In the genomic region with DNA sequence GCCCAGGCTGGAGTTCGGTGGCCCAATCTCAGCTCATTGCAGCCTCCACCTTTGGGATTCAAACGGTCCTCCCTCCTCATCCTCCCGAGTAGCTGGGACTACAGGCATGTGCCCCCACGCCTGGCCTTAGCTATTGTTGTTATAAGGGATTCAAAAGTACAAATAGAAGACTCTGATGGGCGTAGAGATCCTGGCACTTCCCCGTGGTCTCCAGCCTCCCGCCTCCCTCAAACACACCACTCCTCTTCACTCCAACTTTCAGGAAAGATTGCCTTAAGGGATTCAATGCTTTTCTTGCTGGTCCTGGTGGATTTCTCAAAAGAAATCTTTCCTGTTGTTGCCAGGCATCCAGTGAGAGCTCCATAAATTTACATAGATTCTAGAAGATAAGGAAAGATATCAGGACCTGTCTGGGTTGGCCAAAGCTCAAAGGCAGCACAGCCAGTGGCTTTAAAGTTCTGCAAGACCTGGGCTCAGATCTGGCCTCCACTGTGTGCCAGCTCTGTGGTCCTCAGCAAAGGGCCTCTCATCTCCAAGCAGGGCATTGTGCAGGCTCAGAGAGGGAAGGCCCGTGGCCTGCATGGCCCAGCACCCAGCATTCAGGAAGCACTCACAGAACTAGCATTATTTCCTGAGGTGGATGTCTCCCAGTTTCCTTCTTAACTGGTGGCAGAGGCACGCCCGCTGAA, we compare ENCODE assay signal across 9 cellular contexts. TPM values are rescaled to one million over a fixed set of nuclear protein-coding genes. Genes with fewer than 3 reads are reported as not detected.
A peak's percentile ranks its signal among the peaks of the same experiment; 100 is the strongest.
DNase-seq lines count a peak whose midpoint lies in the region; ATAC-seq, FAIRE-seq and TF ChIP-seq lines count a peak whose summit lies in the region.
"Had no signal": no experiment of that assay in that cellular context is flagged by ENCODE, and none has a peak within 500 bp of the region (broad histone marks: within the 10 kb centered on the region; RNA-seq: fewer than 3 reads in every experiment).

No MANE protein-coding gene starts in this region.

- H3K27me3 Mint-ChIP-seq in activated CD4-positive, alpha-beta T cell treated with anti-CD3 and anti-CD28 coated beads for 36 hours, result peaks cover 28% of the 10 kb centered on the region
- peaks cover 32% of the 10 kb centered on the region for H3K27me3 Mint-ChIP-seq in activated naive CD8-positive, alpha-beta T cell treated with anti-CD3 and anti-CD28 coated beads, Interleukin-2, amount 10 ng/mL, durations not matched to agents 7 days and 5 days

- H3K4me3 Mint-ChIP-seq in activated CD4-positive, alpha-beta T cell treated with anti-CD3 and anti-CD28 coated beads for 36 hours, result peak overlapping the region; percentile 11
- H3K4me3 Mint-ChIP-seq in activated naive CD8-positive, alpha-beta T cell treated with anti-CD3 and anti-CD28 coated beads, Interleukin-2, amount 10 ng/mL, durations not matched to agents 7 days and 5 days, result peak overlapping the region; percentile 8

- H3K36me3 Mint-ChIP-seq in activated CD4-positive, alpha-beta T cell treated with anti-CD3 and anti-CD28 coated beads for 36 hours (ENCODE audit: low read depth), result no peaks in the 10 kb centered on the region
- H3K36me3 Mint-ChIP-seq in activated naive CD8-positive, alpha-beta T cell treated with anti-CD3 and anti-CD28 coated beads, Interleukin-2, amount 10 ng/mL, durations not matched to agents 7 days and 5 days, result no peaks in the 10 kb centered on the region

- no peak for TF ChIP-seq CTCF in kidney (IDR thresholded peaks at IDR 0.05; ENCODE audit: borderline replicate concordance, extremely low read depth, insufficient read depth)
- no peak for TF ChIP-seq CTCF in stomach (IDR thresholded peaks at IDR 0.05)

- peaks cover 0 to 5% of the 10 kb centered on the region in 2 donors for H3K36me3 ChIP-seq in kidney (ENCODE audit: control insufficient read depth in 1 of 2, insufficient read depth in 2 of 2, low read length in 2 of 2)
- no peaks in the 10 kb centered on the region for H3K36me3 ChIP-seq in stomach

- no peak overlapping the region for H3K27ac Mint-ChIP-seq in activated CD4-positive, alpha-beta T cell treated with anti-CD3 and anti-CD28 coated beads for 36 hours
- H3K27ac Mint-ChIP-seq in activated naive CD8-positive, alpha-beta T cell treated with anti-CD3 and anti-CD28 coated beads, Interleukin-2, amount 10 ng/mL, durations not matched to agents 7 days and 5 days, result no peak overlapping the region

- intact Hi-C loops in activated CD4-positive, alpha-beta T cell treated with anti-CD3 and anti-CD28 coated beads for 36 hours (cut with DNase I, micrococcal nuclease), result no loop called here
- intact Hi-C loops in kidney (cut with DNase I), result no loop called here
- intact Hi-C loops in stomach (cut with DNase I; ENCODE audit: low total_unique reads), result no loop called here

- POLR2A ChIA-PET in activated CD4-positive, alpha-beta T cell treated with anti-CD3 and anti-CD28 coated beads for 36 hours (lab: Charles Lee), result no interaction called here
- POLR2A ChIA-PET in activated naive CD8-positive, alpha-beta T cell treated with anti-CD3 and anti-CD28 coated beads, Interleukin-2, amount 10 ng/mL, durations not matched to agents 7 days and 5 days (lab: Charles Lee), result no interaction called here

- H3K27ac ChIP-seq in kidney (ENCODE audit: low read depth in 2 of 2, low read length in 2 of 2) (peak overlapping the region; percentile 87), stomach (peak overlapping the region in 2 of 5 donors; percentile 30 to 60)

- CTCF ChIA-PET in activated CD4-positive, alpha-beta T cell treated with anti-CD3 and anti-CD28 coated beads for 36 hours (lab: Charles Lee), result interaction anchor here (0.6 to 2.1 kb wide), 3 partner anchors 17 to 40 kb away, joined by 3 to 4 read pairs (median 4); a partner anchor contains a TSS

- TF ChIP-seq EP300 in stomach (IDR thresholded peaks at IDR 0.05), result no peak

- no peaks in the 10 kb centered on the region for H3K9me3 Mint-ChIP-seq in activated CD4-positive, alpha-beta T cell treated with anti-CD3 and anti-CD28 coated beads for 36 hours (ENCODE audit: low read depth)
- H3K9me3 Mint-ChIP-seq in activated naive CD8-positive, alpha-beta T cell treated with anti-CD3 and anti-CD28 coated beads, Interleukin-2, amount 10 ng/mL, durations not matched to agents 7 days and 5 days, result no peaks in the 10 kb centered on the region

- peaks cover 20 to 31% of the 10 kb centered on the region in 2 donors for H3K4me1 ChIP-seq in kidney (ENCODE audit: control insufficient read depth in 1 of 2, insufficient read depth in 1 of 2, low read depth in 1 of 2, low read length in 2 of 2)
- H3K4me1 ChIP-seq in stomach, result peaks cover 9 to 27% (median 22%) of the 10 kb centered on the region in 4 donors

- ATAC-seq in activated CD4-positive, alpha-beta T cell treated with anti-CD3 and anti-CD28 coated beads for 36 hours, result no peak
- no peak for ATAC-seq in activated naive CD8-positive, alpha-beta T cell treated with anti-CD3 and anti-CD28 coated beads, Interleukin-2, amount 10 ng/mL, durations not matched to agents 7 days and 5 days (ENCODE audit: low read depth)

- peak overlapping the region; percentile 43 to 68 for H3K4me3 ChIP-seq in kidney (ENCODE audit: low read length in 2 of 2)
- peak overlapping the region; percentile 53 to 77 (median 56) for H3K4me3 ChIP-seq in stomach

- H3K9me3 ChIP-seq in kidney (ENCODE audit: control insufficient read depth in 1 of 2, low read length in 2 of 2) (no peaks in the 10 kb centered on the region), stomach (no peaks in the 10 kb centered on the region)

- peaks cover 0 to 63% (median 23%) of the 10 kb centered on the region in 3 donors for H3K27me3 ChIP-seq in stomach

- H3K4me1 Mint-ChIP-seq in activated CD4-positive, alpha-beta T cell treated with anti-CD3 and anti-CD28 coated beads for 36 hours, result peaks cover 3% of the 10 kb centered on the region
- peaks cover 4% of the 10 kb centered on the region for H3K4me1 Mint-ChIP-seq in activated naive CD8-positive, alpha-beta T cell treated with anti-CD3 and anti-CD28 coated beads, Interleukin-2, amount 10 ng/mL, durations not matched to agents 7 days and 5 days

- no peak for DNase-seq in activated CD4-positive, alpha-beta T cell treated with anti-CD3 and anti-CD28 coated beads for 36 hours
- no peak for DNase-seq in activated CD4-positive, alpha-beta T cell treated with anti-CD3 and anti-CD28 coated beads, Interleukin-2, amount 50 U/mL, for 1 hour
- DNase-seq in activated naive CD8-positive, alpha-beta T cell treated with anti-CD3 and anti-CD28 coated beads, Interleukin-2, amount 10 ng/mL, durations not matched to agents 7 days and 5 days, result no peak
- DNase-seq in kidney (no peak), stomach (no peak), NCI-H128 (lab: John Stamatoyannopoulos, UW; ENCODE audit: unreplicated experiment) (no peak), NCI-H446 (lab: John Stamatoyannopoulos, UW) (no peak), GM19240 (ENCODE audit: insufficient read length, low spot score) (no peak)
- DNase-seq: effector memory CD4-positive, alpha-beta T cell had no signal

- TF ChIP-seq POLR2A in stomach (IDR thresholded peaks at IDR 0.05), result no peak

- no peak for FAIRE-seq in kidney (lab: Jason Lieb, UNC)

- H3K9ac ChIP-seq in kidney (ENCODE audit: low read length in 2 of 2), result peak overlapping the region; percentile 59 to 81

- WGBS in stomach, 5 donors, result 45 to 58% (median 49%) methylated on average over 9 to 10 of the region's 10 CpGs

RNA-seq across cellular contexts. Expression of a gene that starts 1.1 kb away (rescaled TPM):
- total RNA-seq in activated CD4-positive, alpha-beta T cell treated with anti-CD3 and anti-CD28 coated beads for 36 hours, result 1 to 10 TPM; 1.0 to 1.4 TPM
- total RNA-seq in activated naive CD8-positive, alpha-beta T cell treated with anti-CD3 and anti-CD28 coated beads, Interleukin-2, amount 10 ng/mL, durations not matched to agents 7 days and 5 days, result under 1 TPM; 0.34 to 0.42 TPM
- 397 TPM for total RNA-seq in kidney
- polyA plus RNA-seq in kidney (ENCODE audit: insufficient read depth, low read depth, low replicate concordance), result 439 TPM
- total RNA-seq in stomach, result 10 to 100 TPM in 2 of 5 donors, 1 to 10 TPM in 1, not detected in 2; 1.2 to 18.4 (median 10.9) TPM
- polyA plus RNA-seq in stomach, result 10 to 100 TPM in 1 of 3 donors, 1 to 10 TPM in 2; 3.8 to 10.9 (median 7.2) TPM

RNA-seq across cellular contexts. Expression of a gene that starts 28.0 kb away (rescaled TPM):
- total RNA-seq in activated CD4-positive, alpha-beta T cell treated with anti-CD3 and anti-CD28 coated beads for 36 hours, result 10 to 100 TPM; 61.4 to 97.7 TPM
- 10 to 100 TPM; 69.4 to 73.9 TPM for total RNA-seq in activated naive CD8-positive, alpha-beta T cell treated with anti-CD3 and anti-CD28 coated beads, Interleukin-2, amount 10 ng/mL, durations not matched to agents 7 days and 5 days
- total RNA-seq in kidney, result 75.3 TPM
- polyA plus RNA-seq in kidney (ENCODE audit: insufficient read depth, low read depth, low replicate concordance), result 28.4 TPM
- 100 to 1,000 TPM in 1 of 5 donors, 10 to 100 TPM in 4; 34.4 to 111 (median 67.9) TPM for total RNA-seq in stomach
- polyA plus RNA-seq in stomach, result 10 to 100 TPM; 21.7 to 29.3 (median 25.1) TPM

Comparison
In these comparisons a context has a peak if more than half of its experiments do, and no peak if none do; other contexts are left out.
1. RNA of a gene that starts 1.1 kb away (total RNA-seq): 397 TPM in kidney (single experiment); 1.0 to 1.4 TPM in activated CD4-positive, alpha-beta T cell treated with anti-CD3 and anti-CD28 coated beads for 36 hours, 1.2 to 18.4 TPM in stomach and 0.34 to 0.42 TPM in activated naive CD8-positive, alpha-beta T cell treated with anti-CD3 and anti-CD28 coated beads, Interleukin-2, amount 10 ng/mL, durations not matched to agents 7 days and 5 days; every median in the first group is over 10 times any median in the second.